ENCODE assay signal across 9 cellular contexts in genomic region chr11:128691802-128692749, GRCh38. TPM values are rescaled to one million over a fixed set of nuclear protein-coding genes. Genes with fewer than 3 reads are reported as not detected.
A peak's percentile ranks its signal among the peaks of the same experiment; 100 is the strongest.
DNase-seq lines count a peak whose midpoint lies in the region; FAIRE-seq and TF ChIP-seq lines count a peak whose summit lies in the region.
"Had no signal": no experiment of that assay in that cellular context is flagged by ENCODE, and none has a peak within 500 bp of the region (broad histone marks: within the 10 kb centered on the region; RNA-seq: fewer than 3 reads in every experiment).

No MANE protein-coding gene starts in this region.

- no peaks in the 10 kb centered on the region for H3K9me3 Mint-ChIP-seq in activated CD4-positive, alpha-beta T cell treated with anti-CD3 and anti-CD28 coated beads, Interleukin-2, amount 10 ng/mL, durations not matched to agents 24 days and 14 days
- no peaks in the 10 kb centered on the region for H3K9me3 Mint-ChIP-seq in activated naive CD8-positive, alpha-beta T cell treated with anti-CD3 and anti-CD28 coated beads for 36 hours
- H3K9me3 Mint-ChIP-seq in immature natural killer cell = no peaks in the 10 kb centered on the region

- peaks cover 40% of the 10 kb centered on the region for H3K27me3 Mint-ChIP-seq in activated CD4-positive, alpha-beta T cell treated with anti-CD3 and anti-CD28 coated beads, Interleukin-2, amount 10 ng/mL, durations not matched to agents 24 days and 14 days
- H3K27me3 Mint-ChIP-seq in activated naive CD8-positive, alpha-beta T cell treated with anti-CD3 and anti-CD28 coated beads for 36 hours = peaks cover 14% of the 10 kb centered on the region
- H3K27me3 Mint-ChIP-seq in immature natural killer cell (ENCODE audit: low read depth in 3 of 3) = peaks cover 25 to 32% (median 32%) of the 10 kb centered on the region in 3 donors

- H3K9me3 ChIP-seq in suprapubic skin = no peaks in the 10 kb centered on the region

- peak overlapping the region; percentile 54 for H3K4me3 ChIP-seq in suprapubic skin

- peaks cover 53% of the 10 kb centered on the region for H3K4me1 ChIP-seq in suprapubic skin

- no peak for FAIRE-seq in HTR-8/SVneo (lab: Jason Lieb, UNC)

- H3K27me3 ChIP-seq in suprapubic skin = peaks cover 91% of the 10 kb centered on the region

- TF ChIP-seq EP300 in suprapubic skin (IDR thresholded peaks at IDR 0.05) = no peak

- peaks cover 43% of the 10 kb centered on the region for H3K4me1 Mint-ChIP-seq in activated CD4-positive, alpha-beta T cell treated with anti-CD3 and anti-CD28 coated beads, Interleukin-2, amount 10 ng/mL, durations not matched to agents 24 days and 14 days
- peaks cover 33% of the 10 kb centered on the region for H3K4me1 Mint-ChIP-seq in activated naive CD8-positive, alpha-beta T cell treated with anti-CD3 and anti-CD28 coated beads for 36 hours
- H3K4me1 Mint-ChIP-seq in immature natural killer cell = peaks cover 41 to 45% of the 10 kb centered on the region in 2 donors

- H3K36me3 Mint-ChIP-seq in activated CD4-positive, alpha-beta T cell treated with anti-CD3 and anti-CD28 coated beads, Interleukin-2, amount 10 ng/mL, durations not matched to agents 24 days and 14 days (ENCODE audit: low read depth) = peaks cover 8% of the 10 kb centered on the region
- H3K36me3 Mint-ChIP-seq in activated naive CD8-positive, alpha-beta T cell treated with anti-CD3 and anti-CD28 coated beads for 36 hours = peaks cover 9% of the 10 kb centered on the region
- peaks cover 0 to 8% (median 0%) of the 10 kb centered on the region in 3 donors for H3K36me3 Mint-ChIP-seq in immature natural killer cell

- no peaks in the 10 kb centered on the region for H3K36me3 ChIP-seq in suprapubic skin

- peak overlapping the region; percentile 84 for H3K27ac ChIP-seq in suprapubic skin

- WGBS in suprapubic skin = 14% methylated on average over 28 of the region's 28 CpGs

- H3K4me3 Mint-ChIP-seq in activated CD4-positive, alpha-beta T cell treated with anti-CD3 and anti-CD28 coated beads, Interleukin-2, amount 10 ng/mL, durations not matched to agents 24 days and 14 days = peak overlapping the region; percentile 93
- H3K4me3 Mint-ChIP-seq in activated naive CD8-positive, alpha-beta T cell treated with anti-CD3 and anti-CD28 coated beads for 36 hours = peak overlapping the region; percentile 95
- peak overlapping the region; percentile 89 to 97 (median 94) for H3K4me3 Mint-ChIP-seq in immature natural killer cell

- intact Hi-C loops in activated CD4-positive, alpha-beta T cell treated with anti-CD3 and anti-CD28 coated beads, Interleukin-2, amount 10 ng/mL, durations not matched to agents 24 days and 14 days (cut with micrococcal nuclease) = loop anchor here (5.0 to 10.0 kb wide), 2 partner anchors 220 to 367 kb away; no protein-coding TSS in a partner anchor

- TF ChIP-seq CTCF in suprapubic skin (IDR thresholded peaks at IDR 0.05) = no peak

- H3K27ac Mint-ChIP-seq in activated CD4-positive, alpha-beta T cell treated with anti-CD3 and anti-CD28 coated beads, Interleukin-2, amount 10 ng/mL, durations not matched to agents 24 days and 14 days = no peak overlapping the region
- peak overlapping the region; percentile 62 for H3K27ac Mint-ChIP-seq in activated naive CD8-positive, alpha-beta T cell treated with anti-CD3 and anti-CD28 coated beads for 36 hours
- peak overlapping the region in 3 of 6 donors; percentile 62 to 96 (median 71) for H3K27ac Mint-ChIP-seq in immature natural killer cell

- DNase-seq in activated CD4-positive, alpha-beta T cell treated with anti-CD3 and anti-CD28 coated beads, Interleukin-2, amount 10 ng/mL, durations not matched to agents 24 days and 14 days = no peak
- no peak for DNase-seq in activated CD4-positive, alpha-beta T cell treated with anti-CD3 and anti-CD28 coated beads, Interleukin-2, amount 50 U/mL, for 48 hours
- DNase-seq in activated naive CD8-positive, alpha-beta T cell treated with anti-CD3 and anti-CD28 coated beads for 36 hours = no peak
- no peak for DNase-seq in immature natural killer cell
- DNase-seq in suprapubic skin (ENCODE audit: low spot score in 2 of 2) = peak in 1 of 2 donors; percentile 68
- no peak for DNase-seq in RKO (ENCODE audit: low spot score)
- DNase-seq in LoVo (ENCODE audit: low spot score) = no peak
- no peak for DNase-seq in HTR-8/SVneo (ENCODE audit: insufficient read length, low spot score)
- DNase-seq: Calu3 had no signal

- TF ChIP-seq POLR2A in suprapubic skin (IDR thresholded peaks at IDR 0.05) = no peak

RNA-seq across cellular contexts. Expression of gene FLI1, which starts 1.8 kb away (rescaled TPM):
- total RNA-seq in activated CD4-positive, alpha-beta T cell treated with anti-CD3 and anti-CD28 coated beads, Interleukin-2, amount 10 ng/mL, durations not matched to agents 24 days and 14 days = 35.3 and 36.5 TPM in 2 replicates
- 10 to 100 TPM; 37.5 to 38.9 TPM for total RNA-seq in activated naive CD8-positive, alpha-beta T cell treated with anti-CD3 and anti-CD28 coated beads for 36 hours
- polyA plus RNA-seq in immature natural killer cell = 100 to 1,000 TPM in 1 of 3 donors, 10 to 100 TPM in 2; 52.2 to 113 (median 61.1) TPM
- total RNA-seq in suprapubic skin = 10 to 100 TPM in 3 of 4 donors, 1 to 10 TPM in 1; 6.1 to 21.2 (median 15.2) TPM
